In the genomic region with DNA sequence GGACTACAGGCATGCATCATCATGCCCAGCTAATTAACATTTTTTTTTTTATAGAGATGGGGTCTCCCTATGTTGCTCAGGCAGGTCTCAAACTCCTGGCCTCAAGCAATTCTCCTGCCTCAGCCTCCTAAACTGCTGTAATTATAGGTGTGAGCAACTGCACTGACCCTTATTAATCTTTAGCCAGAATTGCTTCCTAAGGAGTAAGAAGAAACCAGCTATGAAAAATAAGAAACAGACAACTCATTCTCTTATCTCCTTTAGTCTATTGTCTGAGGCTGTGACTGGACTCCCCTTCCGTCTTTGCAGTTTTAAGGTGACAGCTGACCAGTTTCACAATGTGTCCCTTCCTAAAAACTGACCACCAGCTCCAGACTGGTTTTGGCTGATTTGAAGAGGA, we compare ENCODE assay signal across 20 cellular contexts. TPM values are rescaled to one million over a fixed set of nuclear protein-coding genes. Genes with fewer than 3 reads are reported as not detected.
DNase-seq lines count a peak whose midpoint lies in the region; ATAC-seq and TF ChIP-seq lines count a peak whose summit lies in the region.
"Had no signal": no experiment of that assay in that cellular context is flagged by ENCODE, and none has a peak within 500 bp of the region (broad histone marks: within the 10 kb centered on the region; RNA-seq: fewer than 3 reads in every experiment).

No MANE protein-coding gene starts in this region.

- no peak overlapping the region for H3K18ac ChIP-seq in IMR-90 (ENCODE audit: low read depth, low read length)
- no peak overlapping the region for H3K18ac ChIP-seq in mesenchymal stem cell (ENCODE audit: low read depth in 1 of 2, low read length in 2 of 2)

- intact Hi-C loops in IMR-90 (cut with micrococcal nuclease): no loop called here
- intact Hi-C loops in left colon (cut with DNase I, micrococcal nuclease): no loop called here

- H2BK120ac ChIP-seq in IMR-90 (ENCODE audit: low read depth, low read length): no peak overlapping the region
- no peak overlapping the region for H2BK120ac ChIP-seq in mesenchymal stem cell (ENCODE audit: low read depth, low read length)

- H3K23ac ChIP-seq in IMR-90 (ENCODE audit: low read depth, low read length) (no peak overlapping the region), mesenchymal stem cell (ENCODE audit: low read length in 2 of 2) (no peak overlapping the region)

- H4K8ac ChIP-seq in IMR-90 (ENCODE audit: low read depth in 2 of 2, low read length in 2 of 2): no peak overlapping the region
- no peak overlapping the region for H4K8ac ChIP-seq in mesenchymal stem cell (ENCODE audit: low read length)

- no peak overlapping the region for H3K4ac ChIP-seq in IMR-90 (ENCODE audit: low read depth, low read length)
- no peak overlapping the region for H3K4ac ChIP-seq in mesenchymal stem cell (ENCODE audit: low read depth in 1 of 2, low read length in 2 of 2)

- H3K14ac ChIP-seq in IMR-90 (replicated peaks; ENCODE audit: low read depth, low read length) (no peak overlapping the region), mesenchymal stem cell (ENCODE audit: low read length in 2 of 2) (no peak overlapping the region)

- H2AFZ ChIP-seq in IMR-90 (replicated peaks; ENCODE audit: low read length, poor library complexity) (no peak overlapping the region), mesenchymal stem cell (ENCODE audit: low read depth, low read length) (no peak overlapping the region)

- H3K4me3 ChIP-seq in IMR-90 (ENCODE audit: insufficient read depth, low read depth, low read length) (no peak overlapping the region), fibroblast of the aortic adventitia (ENCODE audit: low read depth, low read length) (no peak overlapping the region), mesenchymal stem cell (ENCODE audit: insufficient read depth in 1 of 2, low read depth in 1 of 2, low read length in 2 of 2) (no peak overlapping the region), MG63 (no peak overlapping the region)
- H3K4me3 ChIP-seq: A549, K562 had no signal

- peak; percentile 37 for DNase-seq in Caki2 (ENCODE audit: low read depth)
- no peak for DNase-seq in IMR-90
- peak; percentile 26 for DNase-seq in fibroblast of the aortic adventitia (ENCODE audit: low read depth)
- DNase-seq in left colon: no peak
- DNase-seq in mesenchymal stem cell: no peak
- no peak for DNase-seq in MG63
- DNase-seq in NCI-H82 treated with DMSO at 0.1 percent for 48 hours (lab: John Stamatoyannopoulos, UW; ENCODE audit: unreplicated experiment): no peak
- DNase-seq in COLO668 (lab: John Stamatoyannopoulos, UW; ENCODE audit: unreplicated experiment): no peak
- DNase-seq: AML-193; CD4-positive, alpha-beta T cell; DMS 273 treated with DMSO at 0.1 percent for 48 hours; DMS53; GDM1; GOT3; H7 had no signal

- H3K4me1 ChIP-seq in IMR-90 (ENCODE audit: control insufficient read depth, insufficient read depth, low read length) (peaks cover 5% of the 10 kb centered on the region), mesenchymal stem cell (ENCODE audit: control insufficient read depth, insufficient read depth, low read depth, low read length) (peaks cover 5% of the 10 kb centered on the region)
- H3K4me1 ChIP-seq: A549 had no signal

- BruUV-seq in IMR-90 (replicated peaks; lab: Mats Ljungman, UMichigan): no TSS peak

- ATAC-seq in IMR-90 (ENCODE audit: low read depth): no peak
- ATAC-seq in left colon: peak; percentile 40
- ATAC-seq: A549, K562 had no signal

- H3K27me3 ChIP-seq in IMR-90 (ENCODE audit: control insufficient read depth, insufficient read depth, low read length) (no peaks in the 10 kb centered on the region), mesenchymal stem cell (ENCODE audit: control insufficient read depth in 1 of 2, insufficient read depth in 1 of 2, low read length in 2 of 2) (no peaks in the 10 kb centered on the region), MG63 (no peaks in the 10 kb centered on the region)

- H3K4me2 ChIP-seq in IMR-90 (ENCODE audit: low read depth, low read length) (no peak overlapping the region), mesenchymal stem cell (ENCODE audit: low read length, poor library complexity, severe bottlenecking) (no peak overlapping the region)
- H3K4me2 ChIP-seq: A549 had no signal

- H3K9me1 ChIP-seq in IMR-90 (ENCODE audit: insufficient read depth, low read length): peaks cover 7% of the 10 kb centered on the region

- POLR2A ChIA-PET in IMR-90 (lab: Charles Lee; ENCODE audit: unreplicated experiment): no interaction called here

- H2BK15ac ChIP-seq in IMR-90 (ENCODE audit: low read depth, low read length) (no peak overlapping the region), mesenchymal stem cell (ENCODE audit: low read depth, poor library complexity, severe bottlenecking) (no peak overlapping the region)

- TF ChIP-seq POLR2A in IMR-90 (IDR thresholded peaks at IDR 0.05; ENCODE audit: low read depth, low read length): no peak

- in situ Hi-C loops in Caki2 (cut with HindIII; ENCODE audit: low pct_unique_long_range_greater_than_20kb, low sequenced_read_pairs) (no loop called here), IMR-90 (cut with MboI; ENCODE audit: low sequenced_read_pairs) (no loop called here)

- H3K9ac ChIP-seq in IMR-90 (ENCODE audit: low read depth, low read length) (no peak overlapping the region), mesenchymal stem cell (ENCODE audit: low read length) (no peak overlapping the region)

- no peak overlapping the region for H3K27ac ChIP-seq in IMR-90 (ENCODE audit: insufficient read depth, low read length)
- H3K27ac ChIP-seq in mesenchymal stem cell (ENCODE audit: low read length, poor library complexity, severe bottlenecking): no peak overlapping the region
- H3K27ac ChIP-seq: 22Rv1, A549, C4-2B, HL-60 had no signal

- no peak overlapping the region for H4K91ac ChIP-seq in IMR-90 (ENCODE audit: insufficient read depth, low read depth, low read length)
- no peak overlapping the region for H4K91ac ChIP-seq in mesenchymal stem cell (ENCODE audit: low read length)

- CTCF ChIA-PET in IMR-90 (lab: Yijun Ruan, JAX): no interaction called here

- H3K79me1 ChIP-seq in IMR-90 (ENCODE audit: low read depth in 1 of 2, low read length in 2 of 2): no peaks in the 10 kb centered on the region
- H3K79me1 ChIP-seq in mesenchymal stem cell (replicated peaks; ENCODE audit: low read length, poor library complexity, severe bottlenecking): no peaks in the 10 kb centered on the region

- no peaks in the 10 kb centered on the region for H3K9me3 ChIP-seq in IMR-90 (ENCODE audit: control insufficient read depth, insufficient read depth, low read length)
- no peaks in the 10 kb centered on the region for H3K9me3 ChIP-seq in mesenchymal stem cell (ENCODE audit: control insufficient read depth, low read length)
- no peaks in the 10 kb centered on the region for H3K9me3 ChIP-seq in MG63
- H3K9me3 ChIP-seq: A549 had no signal

- WGBS in IMR-90 (ENCODE audit: extremely low coverage in 2 of 2, insufficient read length in 1 of 2), 2 experiments: no CpG with 5 or more reads among the region's 1 CpG
- WGBS in mesenchymal stem cell: no CpG with 5 or more reads among the region's 1 CpG

- no peaks in the 10 kb centered on the region for H4K20me1 ChIP-seq in IMR-90 (ENCODE audit: insufficient read depth, low read length)

- dilution Hi-C loops in IMR-90 (cut with HindIII; ENCODE audit: low sequenced_read_pairs, unreplicated experiment): no loop called here

- H3K56ac ChIP-seq in IMR-90 (ENCODE audit: extremely low read depth, insufficient read depth, low read length): no peak overlapping the region

- TF ChIP-seq CTCF in IMR-90 (conservative IDR thresholded peaks at IDR 0.05; ENCODE audit: low read depth, low read length) (no peak), fibroblast of the aortic adventitia (IDR thresholded peaks at IDR 0.05; ENCODE audit: insufficient read depth, low read length) (no peak)

- H3K36me3 ChIP-seq in IMR-90 (ENCODE audit: control insufficient read depth, insufficient read depth, low read length) (no peaks in the 10 kb centered on the region), mesenchymal stem cell (ENCODE audit: control insufficient read depth in 1 of 2, insufficient read depth in 2 of 2, low read depth in 1 of 2, low read length in 2 of 2) (no peaks in the 10 kb centered on the region), MG63 (no peaks in the 10 kb centered on the region)

- no peak overlapping the region for H2AK9ac ChIP-seq in IMR-90 (replicated peaks; ENCODE audit: low read depth, low read length, poor library complexity)

- H2BK20ac ChIP-seq in IMR-90 (ENCODE audit: low read depth, low read length): peak overlapping the region; percentile 42; the same call in 1 of the 2 replicates

- no peak for TF ChIP-seq RAD21 in IMR-90 (IDR thresholded peaks at IDR 0.05; ENCODE audit: low read length)

- H2BK5ac ChIP-seq in IMR-90 (ENCODE audit: low read depth, low read length, poor library complexity, severe bottlenecking) (no peak overlapping the region), mesenchymal stem cell (ENCODE audit: low read depth, low read length, poor library complexity, severe bottlenecking) (no peak overlapping the region)

- no peak overlapping the region for H4K5ac ChIP-seq in IMR-90 (ENCODE audit: low read depth, low read length)

- H2BK12ac ChIP-seq in mesenchymal stem cell (ENCODE audit: low read length in 2 of 2): no peak overlapping the region

- H2AK5ac ChIP-seq in IMR-90 (ENCODE audit: low read depth, low read length) (no peak overlapping the region), mesenchymal stem cell (ENCODE audit: low read length, severe bottlenecking) (no peak overlapping the region)

TF ChIP-seq in IMR-90, 13 proteins besides CTCF, POLR2A, EP300 and RAD21:
- no peak for TF ChIP-seq FOS (IDR thresholded peaks at IDR 0.05; ENCODE audit: low read depth, low read length)

RNA-seq across cellular contexts. Expression of gene EMP1, which starts 52.4 kb away (rescaled TPM):
- 7.8 and 17.2 TPM in 2 replicates for total RNA-seq in Caki2 (2014; rRNA removed; shearing (Covaris generic); ENCODE audit: low replicate concordance)
- 137 and 570 TPM in 2 replicates for total RNA-seq in IMR-90 (2012; rRNA removed)
- polyA plus RNA-seq in IMR-90 (2012; rRNA removed): 106 and 201 TPM in 2 replicates
- polyA plus RNA-seq in IMR-90 (2012; cell fraction: cytosol; rRNA removed): 69.6 and 82.0 TPM in 2 replicates
- polyA plus RNA-seq in IMR-90 (2012; cell fraction: nucleus; rRNA removed; ENCODE audit: low replicate concordance): 81.8 and 230 TPM in 2 replicates
- 19.1 and 244 TPM in 2 replicates for total RNA-seq in fibroblast of the aortic adventitia (ENCODE audit: low replicate concordance)
- total RNA-seq in left colon: 1,000 to 10,000 TPM in 1 of 2 donors, 100 to 1,000 TPM in 1; 459 to 1,135 TPM
- polyA plus RNA-seq in mesenchymal stem cell (2013, experiment 1 of 2): 110 TPM
- 171 TPM for polyA plus RNA-seq in mesenchymal stem cell (2013, experiment 2 of 2)
- 55.7 and 326 TPM in 2 replicates for total RNA-seq in MG63 (2014; rRNA removed; shearing (Covaris generic); ENCODE audit: low replicate concordance)

Comparison
In these comparisons a context has a peak if more than half of its experiments do, and no peak if none do; other contexts are left out.
1. DNase-seq: peak in Caki2 (single experiment) and fibroblast of the aortic adventitia (single experiment); none in IMR-90 (single experiment), left colon (0 of 2), mesenchymal stem cell (single experiment), MG63 (single experiment), NCI-H82 treated with DMSO at 0.1 percent for 48 hours (single experiment) and COLO668 (single experiment).